ENCODE assay signal across 25 cellular contexts in genomic region chr1:66119148-66119547, GRCh38.
DNase-seq lines count a peak whose midpoint lies in the region; ATAC-seq, FAIRE-seq and TF ChIP-seq lines count a peak whose summit lies in the region.
"Had no signal": no experiment of that assay in that cellular context is flagged by ENCODE, and none has a peak within 500 bp of the region (broad histone marks: within the 10 kb centered on the region; RNA-seq: fewer than 3 reads in every experiment).

No MANE protein-coding gene starts in this region.

- intact Hi-C loops in GM12878 (cut with micrococcal nuclease; ENCODE audit: unreplicated experiment): no loop called here
- intact Hi-C loops in ascending aorta (cut with DNase I): no loop called here

- 24% methylated on average over 7 of the region's 7 CpGs for WGBS in GM12878 (ENCODE audit: insufficient coverage, insufficient replicate concordance, low lambda C conversion rate, missing lambda C conversion rate)

- TF ChIP-seq CTCF in GM12878 (IDR thresholded peaks at IDR 0.05 in 2 of 3, conservative IDR thresholded peaks at IDR 0.05 in 1 of 3; ENCODE audit: control insufficient read depth in 2 of 3, extremely low read depth in 1 of 3, insufficient read depth in 1 of 3, low read depth in 3 of 3, low read length in 3 of 3) (no peak), foreskin fibroblast (IDR thresholded peaks at IDR 0.05; ENCODE audit: low read depth, low read length) (no peak), ascending aorta (IDR thresholded peaks at IDR 0.05) (no peak)

- no TSS peak for BruUV-seq in GM12878 (replicated peaks; lab: Mats Ljungman, UMichigan)

- no peak for TF ChIP-seq POLR2A in GM12878 (IDR thresholded peaks at IDR 0.05; ENCODE audit: low read depth, low read length)

- H3K27me3 ChIP-seq in GM12878 (replicated peaks in 1 of 2; ENCODE audit: control insufficient read depth in 2 of 2, insufficient read depth in 2 of 2, low read length in 1 of 2) (no peaks in the 10 kb centered on the region), ascending aorta (no peaks in the 10 kb centered on the region)
- H3K27me3 ChIP-seq: spleen had no signal

- H3K9me3 ChIP-seq in GM12878 (replicated peaks; ENCODE audit: control insufficient read depth, insufficient read depth, low read length): no peaks in the 10 kb centered on the region
- no peaks in the 10 kb centered on the region for H3K9me3 ChIP-seq in ascending aorta
- H3K9me3 ChIP-seq: spleen had no signal

- no peak for TF ChIP-seq EP300 in GM12878 (IDR thresholded peaks at IDR 0.05; ENCODE audit: borderline replicate concordance in 1 of 2, control insufficient read depth in 1 of 2, low read depth in 2 of 2, low read length in 2 of 2)

- ATAC-seq in GM18909 (IDR thresholded peaks at IDR 0.05; ENCODE audit: poor library complexity, unreplicated experiment): peak; percentile 62
- ATAC-seq in GM21515 (IDR thresholded peaks at IDR 0.05; ENCODE audit: unreplicated experiment): peak; percentile 76
- peak; percentile 38 for ATAC-seq in HG03558 (IDR thresholded peaks at IDR 0.05; ENCODE audit: extremely low read depth, unreplicated experiment)
- ATAC-seq in GM12878: no peak
- ATAC-seq in stimulated activated naive CD8-positive, alpha-beta T cell treated with anti-CD3 and anti-CD28 coated beads, Interleukin-15, amount 100 ng/mL, for 72 hours: no peak
- ATAC-seq: activated CD8-positive, alpha-beta memory T cell treated with anti-CD3 and anti-CD28 coated beads, Interleukin-2, amount 10 ng/mL, durations not matched to agents 7 days and 5 days; CD8-positive, alpha-beta T cell; Right ventricle myocardium inferior; T-cell had no signal

- H3K4me3 Mint-ChIP-seq in stimulated activated naive CD8-positive, alpha-beta T cell treated with anti-CD3 and anti-CD28 coated beads, Interleukin-15, amount 100 ng/mL, for 72 hours: no peak overlapping the region
- H3K4me3 Mint-ChIP-seq: activated CD8-positive, alpha-beta memory T cell treated with anti-CD3 and anti-CD28 coated beads, Interleukin-2, amount 10 ng/mL, durations not matched to agents 7 days and 5 days; activated naive CD8-positive, alpha-beta T cell; CD8-positive, alpha-beta T cell; T-cell had no signal

- H3K9me3 Mint-ChIP-seq in stimulated activated naive CD8-positive, alpha-beta T cell treated with anti-CD3 and anti-CD28 coated beads, Interleukin-15, amount 100 ng/mL, for 72 hours: no peaks in the 10 kb centered on the region
- H3K9me3 Mint-ChIP-seq: CD8-positive, alpha-beta T cell had no signal

- POLR2A ChIA-PET in GM12878 (lab: Charles Lee): no interaction called here

- H3K27me3 Mint-ChIP-seq in stimulated activated naive CD8-positive, alpha-beta T cell treated with anti-CD3 and anti-CD28 coated beads, Interleukin-15, amount 100 ng/mL, for 72 hours: no peaks in the 10 kb centered on the region

- H3K79me2 ChIP-seq in GM12878 (ENCODE audit: control insufficient read depth, insufficient read depth, low read length): no peaks in the 10 kb centered on the region

- H3K4me1 Mint-ChIP-seq in stimulated activated naive CD8-positive, alpha-beta T cell treated with anti-CD3 and anti-CD28 coated beads, Interleukin-15, amount 100 ng/mL, for 72 hours: no peaks in the 10 kb centered on the region
- H3K4me1 Mint-ChIP-seq: activated CD8-positive, alpha-beta memory T cell treated with anti-CD3 and anti-CD28 coated beads, Interleukin-2, amount 10 ng/mL, durations not matched to agents 7 days and 5 days; T-cell had no signal

- no peaks in the 10 kb centered on the region for H4K20me1 ChIP-seq in GM12878 (ENCODE audit: control insufficient read depth, insufficient read depth)

- TF ChIP-seq RAD21 in GM12878 (IDR thresholded peaks at IDR 0.05; ENCODE audit: insufficient read depth, low read depth, low read length): no peak

- no peaks in the 10 kb centered on the region for H3K36me3 ChIP-seq in GM12878 (ENCODE audit: control insufficient read depth in 2 of 2, insufficient read depth in 2 of 2, low read length in 1 of 2)
- no peaks in the 10 kb centered on the region for H3K36me3 ChIP-seq in ascending aorta
- H3K36me3 ChIP-seq: spleen had no signal

- RAD21 ChIA-PET in GM12878 (lab: Charles Lee; ENCODE audit: unreplicated experiment): no interaction called here

- H3K27ac Mint-ChIP-seq in stimulated activated naive CD8-positive, alpha-beta T cell treated with anti-CD3 and anti-CD28 coated beads, Interleukin-15, amount 100 ng/mL, for 72 hours: no peak overlapping the region
- H3K27ac Mint-ChIP-seq: activated CD8-positive, alpha-beta memory T cell treated with anti-CD3 and anti-CD28 coated beads, Interleukin-2, amount 10 ng/mL, durations not matched to agents 7 days and 5 days; activated naive CD8-positive, alpha-beta T cell; CD8-positive, alpha-beta T cell; T-cell had no signal

- CTCF ChIA-PET in GM12878 (lab: Yijun Ruan, JAX): no interaction called here

- H3K27ac ChIP-seq in GM12878 (ENCODE audit: control insufficient read depth, insufficient read depth): no peak overlapping the region
- H3K27ac ChIP-seq in ascending aorta: no peak overlapping the region
- H3K27ac ChIP-seq: spleen had no signal

- 0 out of 2 replicates have a peak overlapping the region, but pooled peaks have one; percentile 17 for H3K4me2 ChIP-seq in GM12878 (ENCODE audit: control insufficient read depth, insufficient read depth)

- H3K9ac ChIP-seq in GM12878 (ENCODE audit: control insufficient read depth, insufficient read depth, low read length): no peak overlapping the region

- in situ Hi-C loops in GM12878 (cut with MboI): no loop called here

- H3K4me1 ChIP-seq in GM12878 (ENCODE audit: control insufficient read depth, insufficient read depth, low read length): no peaks in the 10 kb centered on the region
- no peaks in the 10 kb centered on the region for H3K4me1 ChIP-seq in ascending aorta
- H3K4me1 ChIP-seq: spleen had no signal

- no peak overlapping the region for H2AFZ ChIP-seq in GM12878 (ENCODE audit: control insufficient read depth, low read depth, low read length)

- no peak for FAIRE-seq in GM12878 (lab: Jason Lieb, UNC)
- no peak for FAIRE-seq in HTR-8/SVneo (lab: Jason Lieb, UNC)
- FAIRE-seq: frontal cortex, urothelium cell line had no signal

- SMC1A ChIA-PET in GM12878 (lab: Charles Lee; ENCODE audit: uncharacterized antibody, unreplicated experiment): no interaction called here

- DNase-seq in GM12878 (ENCODE audit: low read depth, low spot score) (no peak), foreskin fibroblast (no peak), ascending aorta (ENCODE audit: low spot score in 2 of 2) (no peak), HTR-8/SVneo (ENCODE audit: insufficient read length, low spot score) (no peak)
- DNase-seq in stimulated activated naive CD8-positive, alpha-beta T cell treated with anti-CD3 and anti-CD28 coated beads, Interleukin-15, amount 100 ng/mL, for 72 hours: no peak
- DNase-seq: activated CD4-positive, alpha-beta T cell treated with anti-CD3 and anti-CD28 coated beads for 4 hours; activated CD8-positive, alpha-beta memory T cell treated with anti-CD3 and anti-CD28 coated beads, Interleukin-2, amount 10 ng/mL, durations not matched to agents 7 days and 5 days; CD8-positive, alpha-beta T cell; effector CD8-positive, alpha-beta T cell; GF-D8; islet precursor cell; Kasumi-1; NCI-H1436; NCI-H446 treated with DMSO at 0.1 percent for 48 hours; retina; spleen; T-cell had no signal

- H3K4me3 ChIP-seq in GM12878: no peak overlapping the region
- H3K4me3 ChIP-seq in foreskin fibroblast (ENCODE audit: low read depth in 1 of 2, low read length in 2 of 2): no peak overlapping the region
- no peak overlapping the region for H3K4me3 ChIP-seq in ascending aorta
- H3K4me3 ChIP-seq: lung, spleen had no signal

TF ChIP-seq in GM12878, 131 proteins besides CTCF, POLR2A, EP300 and RAD21 (continues in another document):
- no peak for TF ChIP-seq BHLHE40 (IDR thresholded peaks at IDR 0.05; ENCODE audit: borderline replicate concordance in 1 of 2, low read depth in 2 of 2, low read length in 1 of 2)
- TF ChIP-seq CUX1 (IDR thresholded peaks at IDR 0.05; ENCODE audit: insufficient replicate concordance, low read depth, low read length): no peak
- no peak for TF ChIP-seq STAT1 (conservative IDR thresholded peaks at IDR 0.05)
- no peak for TF ChIP-seq MEF2A (IDR thresholded peaks at IDR 0.05; ENCODE audit: insufficient read depth, low read depth, low read length)
- no peak for TF ChIP-seq TCF7 (IDR thresholded peaks at IDR 0.05; ENCODE audit: borderline replicate concordance)
- TF ChIP-seq IKZF1 (conservative IDR thresholded peaks at IDR 0.05): no peak
- no peak for TF ChIP-seq RFX5 (IDR thresholded peaks at IDR 0.05; ENCODE audit: low read depth, low read length)
- no peak for TF ChIP-seq ZNF622 (IDR thresholded peaks at IDR 0.05)

Comparison
In these comparisons a context has a peak if more than half of its experiments do, and no peak if none do; other contexts are left out.
1. ATAC-seq: peak in GM18909 (single experiment), GM21515 (single experiment) and HG03558 (single experiment); none in GM12878 (single experiment) and stimulated activated naive CD8-positive, alpha-beta T cell treated with anti-CD3 and anti-CD28 coated beads, Interleukin-15, amount 100 ng/mL, for 72 hours (single experiment).